ENCODE assay signal across 12 cellular contexts in the genomic region with DNA sequence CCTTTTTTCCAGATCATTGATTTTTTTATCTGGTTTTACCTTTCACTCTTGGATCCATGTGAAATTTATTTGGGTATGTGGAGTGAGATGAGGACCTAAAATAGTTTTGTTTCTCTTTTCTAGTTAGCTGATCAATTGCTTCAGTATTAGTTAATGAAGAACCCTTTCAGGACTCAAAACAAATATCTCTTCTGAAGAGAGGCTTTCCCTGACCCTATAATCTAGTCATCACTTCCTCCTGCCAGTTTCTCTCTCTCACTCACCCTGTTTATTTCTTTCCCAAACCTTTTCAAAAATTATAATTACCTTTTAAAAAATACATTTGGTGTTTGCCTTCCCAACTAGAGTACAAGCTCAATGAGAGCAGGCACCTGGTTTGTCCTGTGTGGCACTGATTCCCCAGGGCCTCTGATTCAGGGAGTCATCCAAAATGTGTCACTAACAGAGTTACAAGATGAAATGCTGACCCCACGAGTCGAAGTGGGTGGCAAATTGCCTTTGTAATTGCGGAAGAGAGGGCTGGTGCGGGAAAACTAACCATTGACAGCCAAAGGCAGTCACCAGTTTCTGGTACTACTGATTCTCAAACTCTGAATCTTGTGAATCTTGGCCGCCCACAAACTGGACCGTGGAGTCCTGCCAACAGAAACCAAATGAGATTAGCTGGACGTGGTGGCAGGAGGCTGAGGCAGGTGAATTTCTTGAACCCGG. TPM values are rescaled to one million over a fixed set of nuclear protein-coding genes. Genes with fewer than 3 reads are reported as not detected.
DNase-seq lines count a peak whose midpoint lies in the region; ATAC-seq, FAIRE-seq and TF ChIP-seq lines count a peak whose summit lies in the region.
"Had no signal": no experiment of that assay in that cellular context is flagged by ENCODE, and none has a peak within 500 bp of the region (broad histone marks: within the 10 kb centered on the region; RNA-seq: fewer than 3 reads in every experiment).

No MANE protein-coding gene starts in this region.

- H3K27ac ChIP-seq in BLaER1 = no peak overlapping the region
- peak overlapping the region; percentile 2 for H3K27ac ChIP-seq in duodenal mucosa (ENCODE audit: low read depth, low read length)
- H3K27ac ChIP-seq: SJCRH30 had no signal

- H3K4me3 Mint-ChIP-seq in naive thymus-derived CD8-positive, alpha-beta T cell = peak overlapping the region; percentile 85 to 98 (median 93)

- no peak for TF ChIP-seq CTCF in GM10248 (IDR thresholded peaks at IDR 0.05; ENCODE audit: control extremely low read depth, extremely low read depth, low read depth, missing control alignments)

- H3K9me3 ChIP-seq in BLaER1 (peaks cover 11% of the 10 kb centered on the region), duodenal mucosa (ENCODE audit: control insufficient read depth in 1 of 2, low read length in 2 of 2) (peaks cover 0 to 3% of the 10 kb centered on the region in 2 donors)

- peaks cover 32 to 50% (median 33%) of the 10 kb centered on the region in 3 donors for H3K36me3 Mint-ChIP-seq in naive thymus-derived CD8-positive, alpha-beta T cell

- POLR2A ChIA-PET in naive thymus-derived CD8-positive, alpha-beta T cell (lab: Charles Lee) = interaction anchor here (1.4 to 4.6 kb wide), 5 partner anchors 9 to 692 kb away, joined by 3 to 84 read pairs (median 10); a partner anchor contains a TSS
- POLR2A ChIA-PET in GM10248 (lab: Yijun Ruan, JAX) = interaction anchor here (0.9 kb wide), 1 partner anchor 10 kb away, joined by 3 read pairs; no protein-coding TSS in a partner anchor

- CTCF ChIA-PET in GM10248 (lab: Yijun Ruan, JAX) = interaction anchor here (0.9 to 6.1 kb wide), 6 partner anchors 9 to 164 kb away, joined by 3 to 38 read pairs (median 3); a partner anchor contains a TSS

- peaks cover 42 to 88% (median 84%) of the 10 kb centered on the region in 4 donors for H3K4me1 Mint-ChIP-seq in naive thymus-derived CD8-positive, alpha-beta T cell

- no peaks in the 10 kb centered on the region for H3K27me3 Mint-ChIP-seq in naive thymus-derived CD8-positive, alpha-beta T cell

- H4K20me1 ChIP-seq in BLaER1 = no peaks in the 10 kb centered on the region

- H3K9ac ChIP-seq in BLaER1 (no peak overlapping the region), duodenal mucosa (ENCODE audit: low read depth in 1 of 2, low read length in 2 of 2) (peak overlapping the region in 1 of 2 donors; percentile 6)

- no peak for ATAC-seq in naive thymus-derived CD8-positive, alpha-beta T cell
- ATAC-seq in HG03432 (IDR thresholded peaks at IDR 0.05; ENCODE audit: unreplicated experiment) = no peak

- peak overlapping the region in 9 of 10 donors; percentile 71 to 100 (median 97) for H3K27ac Mint-ChIP-seq in naive thymus-derived CD8-positive, alpha-beta T cell

- peaks cover 7 to 27% (median 19%) of the 10 kb centered on the region in 9 donors for H3K9me3 Mint-ChIP-seq in naive thymus-derived CD8-positive, alpha-beta T cell

- DNase-seq in GM19239 (ENCODE audit: insufficient read length, low spot score) (no peak), GM10248 (ENCODE audit: extremely low spot score) (no peak), Ammon's horn (ENCODE audit: low spot score) (no peak), glomerular visceral epithelial cell (ENCODE audit: extremely low spot score) (no peak)
- DNase-seq in naive thymus-derived CD8-positive, alpha-beta T cell = no peak
- DNase-seq: mesendoderm; NCI-H226; SJCRH30; stimulated activated naive CD4-positive, alpha-beta T cell treated with Interleukin-2 at 50 U/mL for 16 hours had no signal

- H3K36me3 ChIP-seq in BLaER1 = no peaks in the 10 kb centered on the region
- H3K36me3 ChIP-seq in duodenal mucosa (ENCODE audit: control insufficient read depth in 1 of 2, insufficient read depth in 2 of 2, low read length in 2 of 2) = no peaks in the 10 kb centered on the region
- H3K36me3 ChIP-seq: SJCRH30 had no signal

- H3K4me1 ChIP-seq in BLaER1 (peaks cover 51% of the 10 kb centered on the region), duodenal mucosa (ENCODE audit: control insufficient read depth in 1 of 2, insufficient read depth in 2 of 2, low read length in 2 of 2) (peaks cover 8 to 26% of the 10 kb centered on the region in 2 donors)
- H3K4me1 ChIP-seq: SJCRH30 had no signal

- H3K27me3 ChIP-seq in BLaER1 (no peaks in the 10 kb centered on the region), duodenal mucosa (ENCODE audit: control insufficient read depth in 1 of 2, insufficient read depth in 2 of 2, low read length in 2 of 2) (no peaks in the 10 kb centered on the region)
- H3K27me3 ChIP-seq: SJCRH30 had no signal

- FAIRE-seq in GM19239 (lab: Jason Lieb, UNC) = peak; percentile 33

- H3K4me3 ChIP-seq in BLaER1 (no peak overlapping the region), duodenal mucosa (ENCODE audit: low read depth in 1 of 2, low read length in 2 of 2) (peak overlapping the region; percentile 46 to 89)
- H3K4me3 ChIP-seq: SJCRH30 had no signal

- H3K4me2 ChIP-seq in BLaER1 = peak overlapping the region; percentile 51; the same call in 1 of the 2 replicates

RNA-seq across cellular contexts. Expression of a gene that starts 2.4 kb away (rescaled TPM):
- 10 to 100 TPM; 27.1 to 29.0 TPM for total RNA-seq in naive thymus-derived CD8-positive, alpha-beta T cell
- polyA plus RNA-seq in naive thymus-derived CD8-positive, alpha-beta T cell = 10 to 100 TPM; 13.9 to 36.9 (median 20.2) TPM

RNA-seq across cellular contexts. Expression of a gene that starts 20.3 kb away (rescaled TPM):
- total RNA-seq in naive thymus-derived CD8-positive, alpha-beta T cell = 10 to 100 TPM; 51.1 to 54.8 TPM
- 10 to 100 TPM; 55.5 to 70.1 (median 59.5) TPM for polyA plus RNA-seq in naive thymus-derived CD8-positive, alpha-beta T cell
